8 cellular contexts compared by ENCODE assay signal in the genomic region with DNA sequence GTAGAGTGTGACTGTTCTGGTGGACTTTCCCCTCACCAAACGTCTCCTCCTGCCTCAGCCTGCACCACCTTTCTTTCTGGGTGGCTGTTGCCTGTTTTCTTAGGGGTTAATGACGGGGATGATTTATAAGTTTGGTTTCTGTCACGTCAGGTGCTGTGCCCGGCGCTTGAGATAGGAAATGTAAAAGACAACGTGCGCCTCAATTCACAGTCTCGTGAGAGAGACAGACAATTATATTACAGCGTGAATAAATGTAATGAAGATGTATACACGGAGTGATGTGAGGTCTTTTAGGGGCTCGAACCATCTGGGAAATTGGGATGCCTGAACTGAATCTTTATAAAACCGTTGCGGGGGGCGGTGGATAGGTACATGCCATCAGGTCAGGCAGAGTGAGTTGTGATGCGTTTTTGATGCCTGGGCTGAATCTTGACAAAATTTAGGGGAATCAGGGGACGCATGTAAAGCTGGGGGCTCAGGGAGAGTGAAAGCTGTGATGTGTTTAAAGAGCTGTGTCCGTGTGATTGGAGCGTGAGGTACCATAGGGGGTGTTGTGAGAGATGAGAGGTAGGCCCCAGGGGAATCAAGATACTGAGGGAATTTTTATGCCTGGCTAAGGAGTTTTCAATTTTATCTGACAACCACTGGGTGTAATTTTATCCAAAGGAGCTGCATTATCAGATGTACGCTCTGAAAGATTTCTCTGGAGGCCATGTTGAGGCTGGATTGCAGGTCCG. TPM values are rescaled to one million over a fixed set of nuclear protein-coding genes. Genes with fewer than 3 reads are reported as not detected.
DNase-seq lines count a peak whose midpoint lies in the region; ATAC-seq and TF ChIP-seq lines count a peak whose summit lies in the region.

No MANE protein-coding gene starts in this region.

- peak overlapping the region; percentile 74 for H3K27ac ChIP-seq in HCT116 (ENCODE audit: low read depth, low read length)

- DNase-seq in Caco-2 (peak in 1 of 2 experiments; percentile 4), HCT116 (ENCODE audit: low read depth, low spot score) (no peak), T-helper 17 cell (no peak), foreskin melanocyte (peak; percentile 10), NCI-H446 treated with DMSO at 0.1 percent for 48 hours (lab: John Stamatoyannopoulos, UW) (no peak)

- H3K4me3 Mint-ChIP-seq in Caco-2 (ENCODE audit: unreplicated experiment) = no peak overlapping the region
- no peak overlapping the region for H3K4me3 Mint-ChIP-seq in T-helper 17 cell

- BruUV-seq in Caco-2 (replicated peaks; lab: Mats Ljungman, UMichigan) (TSS peak; percentile 56), HCT116 (replicated peaks; lab: Mats Ljungman, UMichigan) (no TSS peak)

- no peak for TF ChIP-seq CTCF in Caco-2 (IDR thresholded peaks at IDR 0.05; ENCODE audit: insufficient read depth in 1 of 2, low read depth in 1 of 2, low read length in 1 of 2, severe bottlenecking in 1 of 2, unreplicated experiment in 1 of 2)
- TF ChIP-seq CTCF in HCT116 (IDR thresholded peaks at IDR 0.05 in 2 of 3, conservative IDR thresholded peaks at IDR 0.05 in 1 of 3; ENCODE audit: borderline replicate concordance in 1 of 3, insufficient read depth in 1 of 3, low read depth in 2 of 3, low read length in 2 of 3) = no peak

- H3K4me3 ChIP-seq in Caco-2 (ENCODE audit: low read depth, low read length) = peak overlapping the region; percentile 91
- H3K4me3 ChIP-seq in HCT116 (replicated peaks in 1 of 2; ENCODE audit: low read depth in 1 of 2, low read length in 2 of 2) = peak overlapping the region; percentile 91 to 97
- peak overlapping the region; percentile 95 for H3K4me3 ChIP-seq in skeletal muscle satellite cell (ENCODE audit: low read length)

- RAD21 ChIA-PET in HCT116 (lab: Charles Lee; ENCODE audit: low non-redundant PET in 1 of 2, low total read pairs in 2 of 2, uncharacterized antibody in 2 of 2, unreplicated experiment in 2 of 2) = no interaction called here

- H3K9ac ChIP-seq in HCT116 (ENCODE audit: low read length) = peak overlapping the region; percentile 65
- H3K9ac ChIP-seq in skeletal muscle satellite cell (ENCODE audit: low read depth, low read length) = peak overlapping the region; percentile 94

- POLR2A ChIA-PET in Caco-2 (lab: Charles Lee) (no interaction called here), HCT116 (lab: Charles Lee) (no interaction called here)

- ATAC-seq in HCT116 (no peak), T-helper 17 cell (peak; percentile 81), HG03135 (IDR thresholded peaks at IDR 0.05; ENCODE audit: unreplicated experiment) (no peak), HG03342 (IDR thresholded peaks at IDR 0.05; ENCODE audit: unreplicated experiment) (no peak)

- peaks cover 5% of the 10 kb centered on the region; the same call in 1 of the 2 replicates for H3K4me1 ChIP-seq in Caco-2
- H3K4me1 ChIP-seq in HCT116 (ENCODE audit: control insufficient read depth in 1 of 2, insufficient read depth in 2 of 2, low read length in 2 of 2) = peaks cover 18 to 28% of the 10 kb centered on the region in 2 experiments
- no peaks in the 10 kb centered on the region for H3K4me1 ChIP-seq in skeletal muscle satellite cell (ENCODE audit: control insufficient read depth, insufficient read depth, low read length)

- H3K4me2 ChIP-seq in HCT116 (ENCODE audit: low read length) (peak overlapping the region; percentile 82), skeletal muscle satellite cell (ENCODE audit: low read length) (peak overlapping the region; percentile 93)

- H3K9me3 ChIP-seq in Caco-2 (no peaks in the 10 kb centered on the region), HCT116 (ENCODE audit: control insufficient read depth in 1 of 2, insufficient read depth in 1 of 2, low read depth in 1 of 2, low read length in 2 of 2) (no peaks in the 10 kb centered on the region), T-helper 17 cell (ENCODE audit: control insufficient read depth, low read length, poor library complexity, severe bottlenecking) (no peaks in the 10 kb centered on the region), skeletal muscle satellite cell (replicated peaks; ENCODE audit: low read length) (no peaks in the 10 kb centered on the region)

- CTCF ChIA-PET in Caco-2 (lab: Charles Lee) = interaction anchor here (0.6 to 1.1 kb wide), 3 partner anchors 24 to 142 kb away, joined by 3 to 5 read pairs (median 4); partner anchors contain the start of gene SFT2D2
- CTCF ChIA-PET in HCT116 (lab: Charles Lee) = no interaction called here

- TF ChIP-seq POLR2A in HCT116 (IDR thresholded peaks at IDR 0.05; ENCODE audit: borderline replicate concordance, extremely low read depth, insufficient read depth, insufficient read length) = no peak

- TF ChIP-seq RAD21 in HCT116 (IDR thresholded peaks at IDR 0.05; ENCODE audit: low read depth) = no peak

- no peaks in the 10 kb centered on the region for H4K20me1 ChIP-seq in HCT116 (ENCODE audit: insufficient read depth)

- no peaks in the 10 kb centered on the region for H3K9me3 Mint-ChIP-seq in Caco-2 (ENCODE audit: unreplicated experiment)

- H3K79me2 ChIP-seq in HCT116 (ENCODE audit: insufficient read depth, low read length) = peaks cover 52% of the 10 kb centered on the region

- intact Hi-C loops in Caco-2 (cut with micrococcal nuclease; ENCODE audit: unreplicated experiment) = loop anchor here (2.0 kb wide), 2 partner anchors 45 to 55 kb away; no protein-coding TSS in a partner anchor
- intact Hi-C loops in HCT116 (cut with micrococcal nuclease) = no loop called here

- no peaks in the 10 kb centered on the region for H3K9me2 ChIP-seq in HCT116 (ENCODE audit: insufficient read depth)

- no peak overlapping the region for H2AFZ ChIP-seq in HCT116 (ENCODE audit: low read depth, low read length, poor library complexity, severe bottlenecking)

- H3K36me3 Mint-ChIP-seq in Caco-2 (ENCODE audit: insufficient read depth, unreplicated experiment) = no peaks in the 10 kb centered on the region
- peaks cover 3% of the 10 kb centered on the region for H3K36me3 Mint-ChIP-seq in T-helper 17 cell (ENCODE audit: low read depth)

- no peaks in the 10 kb centered on the region for H3K36me3 ChIP-seq in Caco-2 (ENCODE audit: control insufficient read depth, insufficient read depth, low read length)
- no peaks in the 10 kb centered on the region for H3K36me3 ChIP-seq in HCT116 (ENCODE audit: control insufficient read depth in 1 of 2, insufficient read depth in 2 of 2, low read length in 2 of 2)
- peaks cover under 1% of the 10 kb centered on the region for H3K36me3 ChIP-seq in skeletal muscle satellite cell (ENCODE audit: insufficient read depth, low read length)

- H3K27me3 ChIP-seq in Caco-2 (replicated peaks; ENCODE audit: control insufficient read depth, insufficient read depth, low read length) (no peaks in the 10 kb centered on the region), HCT116 (ENCODE audit: insufficient read depth, low read length) (no peaks in the 10 kb centered on the region), skeletal muscle satellite cell (ENCODE audit: control insufficient read depth, insufficient read depth, low read length) (no peaks in the 10 kb centered on the region)

- H3K27me3 Mint-ChIP-seq in Caco-2 (ENCODE audit: insufficient read depth, unreplicated experiment) (no peaks in the 10 kb centered on the region), T-helper 17 cell (peaks cover 7% of the 10 kb centered on the region)

- no peak overlapping the region for H3K27ac Mint-ChIP-seq in Caco-2 (ENCODE audit: unreplicated experiment)
- no peak overlapping the region for H3K27ac Mint-ChIP-seq in T-helper 17 cell

- H3K4me1 Mint-ChIP-seq in Caco-2 (ENCODE audit: low read depth, unreplicated experiment) (peaks cover 6% of the 10 kb centered on the region), T-helper 17 cell (peaks cover 3% of the 10 kb centered on the region)

TF ChIP-seq in HCT116, 20 proteins besides CTCF, POLR2A, EP300 and RAD21:
- TF ChIP-seq MAX (IDR thresholded peaks at IDR 0.05) (peak; percentile 26), SRF (IDR thresholded peaks at IDR 0.05; ENCODE audit: low read depth) (no peak)
TF ChIP-seq in HCT116: peak in this region for 1.

RNA-seq across cellular contexts. Expression of gene TIPRL, which starts 0.8 kb away (rescaled TPM):
- total RNA-seq in Caco-2 (2022) (35.7 and 38.1 TPM in 2 replicates), HCT116 (2021; ENCODE audit: unreplicated experiment) (36.4 TPM), T-helper 17 cell (10 to 100 TPM; 17.5 to 22.6 TPM)
- 16.9 and 23.9 TPM in 2 replicates for polyA plus RNA-seq in HCT116 (2012)
- total RNA-seq in skeletal muscle satellite cell (2012; rRNA removed) = 35.4 and 37.0 TPM in 2 replicates

RNA-seq across cellular contexts. Expression of gene GPR161, which starts 42.8 kb away (rescaled TPM):
- total RNA-seq in Caco-2 (2022) (38.2 and 42.7 TPM in 2 replicates), HCT116 (2021; ENCODE audit: unreplicated experiment) (13.7 TPM), T-helper 17 cell (under 1 TPM; 0.02 to 0.13 TPM)
- polyA plus RNA-seq in HCT116 (2012) = 10.9 and 12.1 TPM in 2 replicates
- total RNA-seq in skeletal muscle satellite cell (2012; rRNA removed) = 2.8 and 3.9 TPM in 2 replicates

RNA-seq across cellular contexts. Expression of gene SFT2D2, which starts 46.2 kb away (rescaled TPM):
- total RNA-seq in Caco-2 (2022) = 58.7 and 59.3 TPM in 2 replicates
- total RNA-seq in HCT116 (2021; ENCODE audit: unreplicated experiment) = 57.5 TPM
- polyA plus RNA-seq in HCT116 (2012) = 7.2 TPM in 2 replicates
- total RNA-seq in T-helper 17 cell = 10 to 100 TPM; 62.9 to 63.9 TPM
- 28.8 and 30.7 TPM in 2 replicates for total RNA-seq in skeletal muscle satellite cell (2012; rRNA removed)

Comparison
In these comparisons a context has a peak if more than half of its experiments do, and no peak if none do; other contexts are left out.
1. RNA of gene GPR161, which starts 42.8 kb away (total RNA-seq): 38.2 to 42.7 TPM in Caco-2 and 13.7 TPM in HCT116 (single experiment); 0.02 to 0.13 TPM in T-helper 17 cell; every median in the first group is over 10 times any median in the second.
2. Peak in every context shown above with its lines, with median percentiles within 50 percentile points of each other: H3K4me3 ChIP-seq.